Comparison of ENCODE assay signal across 19 cellular contexts in genomic region chr12:56804169-56804568, GRCh38. TPM values are rescaled to one million over a fixed set of nuclear protein-coding genes. Genes with fewer than 3 reads are reported as not detected.
DNase-seq lines count a peak whose midpoint lies in the region; FAIRE-seq and TF ChIP-seq lines count a peak whose summit lies in the region.
"Had no signal": no experiment of that assay in that cellular context is flagged by ENCODE, and none has a peak within 500 bp of the region (broad histone marks: within the 10 kb centered on the region; RNA-seq: fewer than 3 reads in every experiment).

No MANE protein-coding gene starts in this region.

- H3K27ac ChIP-seq in H1 (ENCODE audit: low read depth, low read length): no peak overlapping the region; the same call in 1 of the 2 replicates
- peak overlapping the region in 1 of 2 donors; percentile 61 for H3K27ac ChIP-seq in liver (ENCODE audit: low read depth in 1 of 2, low read length in 2 of 2)
- peak overlapping the region in 3 of 4 donors; percentile 7 to 41 (median 36) for H3K27ac ChIP-seq in transverse colon
- no peak overlapping the region for H3K27ac ChIP-seq in hepatocyte
- H3K27ac ChIP-seq: Peyer's patch, SJSA1 had no signal

- intact Hi-C loops in activated naive CD4-positive, alpha-beta T cell treated with anti-CD3 and anti-CD28 coated beads for 36 hours (cut with micrococcal nuclease): no loop called here
- intact Hi-C loops in transverse colon (cut with DNase I; ENCODE audit: low total_unique reads): no loop called here

- no peak overlapping the region for H3K14ac ChIP-seq in H1 (ENCODE audit: insufficient read length)

- H3K79me2 ChIP-seq in H1 (ENCODE audit: control insufficient read depth in 1 of 2, insufficient read depth in 2 of 2, low read length in 2 of 2) (no peaks in the 10 kb centered on the region), hepatocyte (no peaks in the 10 kb centered on the region)

- no peak overlapping the region for H3K4me3 Mint-ChIP-seq in activated naive CD4-positive, alpha-beta T cell treated with anti-CD3 and anti-CD28 coated beads for 36 hours
- H3K4me3 Mint-ChIP-seq: B cell had no signal

- no peak overlapping the region for H3K4me3 ChIP-seq in H1 (ENCODE audit: extremely low read depth in 1 of 4, insufficient read depth in 2 of 4, low read depth in 3 of 4, low read length in 4 of 4)
- H3K4me3 ChIP-seq in liver (ENCODE audit: low read depth in 1 of 3, low read length in 3 of 3): no peak overlapping the region
- H3K4me3 ChIP-seq in transverse colon: no peak overlapping the region
- no peak overlapping the region for H3K4me3 ChIP-seq in hepatocyte
- H3K4me3 ChIP-seq: HAP-1, Peyer's patch, SJSA1 had no signal

- H3K36me3 Mint-ChIP-seq in activated naive CD4-positive, alpha-beta T cell treated with anti-CD3 and anti-CD28 coated beads for 36 hours (ENCODE audit: low read depth): peaks cover 3% of the 10 kb centered on the region

- H2BK5ac ChIP-seq in H1 (ENCODE audit: low read depth, low read length): no peak overlapping the region

- FAIRE-seq in H1 (lab: Jason Lieb, UNC): no peak

- H3K27ac Mint-ChIP-seq in activated naive CD4-positive, alpha-beta T cell treated with anti-CD3 and anti-CD28 coated beads for 36 hours: no peak overlapping the region
- H3K27ac Mint-ChIP-seq: B cell had no signal

- no peak overlapping the region for H3K4ac ChIP-seq in H1 (replicated peaks; ENCODE audit: insufficient read length, low read depth, low read length)

- TF ChIP-seq EP300 in H1 (IDR thresholded peaks at IDR 0.05; ENCODE audit: borderline replicate concordance in 1 of 2, low read depth in 2 of 2, low read length in 2 of 2) (no peak), transverse colon (IDR thresholded peaks at IDR 0.05; ENCODE audit: low read depth) (no peak)

- peak; percentile 20 for DNase-seq in activated naive CD4-positive, alpha-beta T cell treated with anti-CD3 and anti-CD28 coated beads for 36 hours
- no peak for DNase-seq in activated naive CD4-positive, alpha-beta T cell treated with Interleukin-2 at 50 U/mL for 16 hours
- no peak for DNase-seq in H1 (ENCODE audit: low read depth in 1 of 2, low spot score in 2 of 2)
- no peak for DNase-seq in transverse colon
- no peak for DNase-seq in NCI-H526 treated with DMSO at 0.1 percent for 48 hours (lab: John Stamatoyannopoulos, UW)
- DNase-seq in hepatocyte (ENCODE audit: low spot score): no peak
- DNase-seq in DMS 273 treated with DMSO at 0.1 percent for 48 hours (lab: John Stamatoyannopoulos, UW): no peak
- DNase-seq: 8988T, DND-41, KBM-7, NCI-H1436, NCI-H2029, NCI-H2171, NCI-H526, Peyer's patch had no signal

- no peak overlapping the region for H3K56ac ChIP-seq in H1 (replicated peaks; ENCODE audit: insufficient read length, low read depth, low read length)

- H3K9me3 ChIP-seq in H1 (ENCODE audit: insufficient read depth in 2 of 2, low read depth in 1 of 2, low read length in 1 of 2) (peaks cover 11 to 15% of the 10 kb centered on the region in 2 experiments), liver (ENCODE audit: control insufficient read depth in 4 of 4, low read length in 3 of 4) (no peaks in the 10 kb centered on the region), transverse colon (peaks cover 3 to 6% of the 10 kb centered on the region in 2 donors), hepatocyte (ENCODE audit: low read depth) (no peaks in the 10 kb centered on the region)
- H3K9me3 ChIP-seq: SJSA1 had no signal

- no peaks in the 10 kb centered on the region for H3K27me3 ChIP-seq in H1 (replicated peaks in 1 of 4; ENCODE audit: control insufficient read depth in 3 of 4, extremely low read depth in 1 of 4, insufficient read depth in 3 of 4, low read length in 3 of 4)
- no peaks in the 10 kb centered on the region for H3K27me3 ChIP-seq in liver (ENCODE audit: control insufficient read depth in 4 of 4, insufficient read depth in 4 of 4, low read length in 3 of 4)
- no peaks in the 10 kb centered on the region for H3K27me3 ChIP-seq in transverse colon
- H3K27me3 ChIP-seq in hepatocyte: no peaks in the 10 kb centered on the region
- H3K27me3 ChIP-seq: Peyer's patch, SJSA1 had no signal

- H4K5ac ChIP-seq in H1 (ENCODE audit: insufficient read length, low read depth, low read length): no peak overlapping the region

- H3K4me2 ChIP-seq in H1 (ENCODE audit: insufficient read depth in 1 of 2, low read depth in 2 of 2, low read length in 2 of 2): no peak overlapping the region
- H3K4me2 ChIP-seq in hepatocyte: no peak overlapping the region

- H3K79me1 ChIP-seq in H1 (ENCODE audit: low read depth, low read length): no peaks in the 10 kb centered on the region

- H3K36me3 ChIP-seq in H1 (ENCODE audit: control insufficient read depth in 2 of 4, insufficient read depth in 4 of 4, low read length in 3 of 4) (no peaks in the 10 kb centered on the region), liver (ENCODE audit: control insufficient read depth in 4 of 4, insufficient read depth in 3 of 4, low read depth in 1 of 4, low read length in 3 of 4) (no peaks in the 10 kb centered on the region), transverse colon (no peaks in the 10 kb centered on the region), hepatocyte (replicated peaks; ENCODE audit: insufficient read depth, low read depth) (no peaks in the 10 kb centered on the region)
- H3K36me3 ChIP-seq: HAP-1, Peyer's patch, SJSA1 had no signal

- H3K4me1 ChIP-seq in H1 (replicated peaks in 1 of 4; ENCODE audit: control insufficient read depth in 3 of 4, insufficient read depth in 4 of 4, low read length in 3 of 4) (no peaks in the 10 kb centered on the region; a peak in 1 of 7 replicates), liver (ENCODE audit: control insufficient read depth in 4 of 4, insufficient read depth in 4 of 4, low read length in 3 of 4) (peaks cover 13 to 42% (median 24%) of the 10 kb centered on the region in 4 donors), transverse colon (no peaks in the 10 kb centered on the region), hepatocyte (ENCODE audit: insufficient read depth) (no peaks in the 10 kb centered on the region)
- H3K4me1 ChIP-seq: HAP-1, Peyer's patch, SJSA1 had no signal

- peaks cover 7% of the 10 kb centered on the region for H3K9me3 Mint-ChIP-seq in activated naive CD4-positive, alpha-beta T cell treated with anti-CD3 and anti-CD28 coated beads for 36 hours

- H3K23me2 ChIP-seq in H1 (ENCODE audit: low read depth, low read length): no peaks in the 10 kb centered on the region

- H2BK120ac ChIP-seq in H1 (replicated peaks; ENCODE audit: low read depth, low read length): no peak overlapping the region

- H3K9ac ChIP-seq in H1 (replicated peaks in 1 of 4; ENCODE audit: extremely low read depth in 1 of 4, low read depth in 3 of 4, low read length in 3 of 4): no peak overlapping the region
- no peak overlapping the region for H3K9ac ChIP-seq in liver (ENCODE audit: low read depth in 1 of 2, low read length in 2 of 2)

- no peaks in the 10 kb centered on the region for H3K4me1 Mint-ChIP-seq in activated naive CD4-positive, alpha-beta T cell treated with anti-CD3 and anti-CD28 coated beads for 36 hours (ENCODE audit: low read depth)
- H3K4me1 Mint-ChIP-seq: B cell had no signal

- H2BK20ac ChIP-seq in H1 (ENCODE audit: low read length): no peak overlapping the region

- no peak for TF ChIP-seq CTCF in H1 (IDR thresholded peaks at IDR 0.05; ENCODE audit: control extremely low read depth in 1 of 3, insufficient read depth in 1 of 3, low read depth in 1 of 3, low read length in 3 of 3)
- TF ChIP-seq CTCF in liver (IDR thresholded peaks at IDR 0.05; ENCODE audit: low read depth, low read length, missing input control): no peak
- no peak for TF ChIP-seq CTCF in transverse colon (IDR thresholded peaks at IDR 0.05)
- no peak for TF ChIP-seq CTCF in hepatocyte (IDR thresholded peaks at IDR 0.05; ENCODE audit: poor library complexity)

- H3K9me2 ChIP-seq in hepatocyte (replicated peaks; ENCODE audit: insufficient read depth): no peaks in the 10 kb centered on the region

- in situ Hi-C loops in transverse colon (cut with MboI; ENCODE audit: low pct_ligation_motif_present in 1 of 4, low pct_unique_long_range_greater_than_20kb in 1 of 4, low sequenced_read_pairs in 3 of 4): no loop called here

- H2BK12ac ChIP-seq in H1 (ENCODE audit: low read depth, low read length): no peak overlapping the region

- TF ChIP-seq RAD21 in H1 (IDR thresholded peaks at IDR 0.05 in 1 of 2, conservative IDR thresholded peaks at IDR 0.05 in 1 of 2; ENCODE audit: low read depth in 2 of 2, low read length in 2 of 2): no peak; a peak in 1 of 4 replicates
- peak; percentile 10 to 35 for TF ChIP-seq RAD21 in liver (IDR thresholded peaks at IDR 0.05)

- no peak for TF ChIP-seq POLR2A in H1 (IDR thresholded peaks at IDR 0.05; ENCODE audit: control extremely low read depth in 1 of 2, low read depth in 2 of 2, low read length in 2 of 2)
- TF ChIP-seq POLR2A in transverse colon (IDR thresholded peaks at IDR 0.05): no peak

- POLR2A ChIA-PET in H1 (lab: Charles Lee; ENCODE audit: partially characterized antibody): no interaction called here

- no peak overlapping the region for H3K23ac ChIP-seq in H1 (ENCODE audit: insufficient read length)

- H4K91ac ChIP-seq in H1 (replicated peaks; ENCODE audit: insufficient read length, low read length): no peak overlapping the region

- H2BK15ac ChIP-seq in H1 (ENCODE audit: low read length): no peak overlapping the region

- H2AFZ ChIP-seq in H1 (ENCODE audit: low read length) (0 out of 2 replicates have a peak overlapping the region, but pooled peaks have one; percentile 35), hepatocyte (no peak overlapping the region)

- no peak overlapping the region for H2AK5ac ChIP-seq in H1 (ENCODE audit: low read depth, low read length)

- H3K27me3 Mint-ChIP-seq in activated naive CD4-positive, alpha-beta T cell treated with anti-CD3 and anti-CD28 coated beads for 36 hours (ENCODE audit: low read depth): no peaks in the 10 kb centered on the region
- H3K27me3 Mint-ChIP-seq: B cell had no signal

- H4K20me1 ChIP-seq in H1 (replicated peaks in 1 of 2; ENCODE audit: control insufficient read depth in 1 of 2, insufficient read depth in 2 of 2, low read length in 2 of 2) (no peaks in the 10 kb centered on the region), hepatocyte (ENCODE audit: insufficient read depth, poor library complexity, severe bottlenecking) (no peaks in the 10 kb centered on the region)

- CTCF ChIA-PET in activated naive CD4-positive, alpha-beta T cell treated with anti-CD3 and anti-CD28 coated beads for 36 hours (lab: Charles Lee): interaction anchor here (0.6 kb wide), 1 partner anchor 8 kb away, joined by 3 read pairs; no protein-coding TSS in a partner anchor
- CTCF ChIA-PET in H1 (lab: Charles Lee; ENCODE audit: partially characterized antibody): interaction anchor here (0.7 to 2.2 kb wide), 6 partner anchors 13 to 309 kb away, joined by 3 to 11 read pairs (median 5); partner anchors contain the start of gene HSD17B6

- H3K18ac ChIP-seq in H1 (ENCODE audit: extremely low read depth, low read length): no peak overlapping the region

- no peak overlapping the region for H4K8ac ChIP-seq in H1 (ENCODE audit: extremely low read depth, insufficient read depth, low read length)

RNA-seq across cellular contexts. Expression of gene HSD17B6, which starts 41.0 kb away (rescaled TPM):
- total RNA-seq in activated naive CD4-positive, alpha-beta T cell treated with anti-CD3 and anti-CD28 coated beads for 36 hours: 1 to 10 TPM; 3.5 to 3.7 TPM
- total RNA-seq in H1 (2021; fragmentation: NEBNext Ultra II Directional; extraction: Animal tissue kit (Norgen Biotek cat#: 25700)): 4.2 and 4.9 TPM in 2 replicates
- polyA plus RNA-seq in H1 (2011; rRNA removed) (2.2 and 4.1 TPM in 2 replicates), liver (100 to 1,000 TPM; 662 to 748 TPM), hepatocyte (1.1 and 3.0 TPM in 2 replicates)
- 4.7 TPM for polyA plus RNA-seq in H1 (2011; cell fraction: cytosol; rRNA removed)
- 2.5 TPM for polyA plus RNA-seq in H1 (2011; cell fraction: nucleus; rRNA removed)
- polyA plus RNA-seq in H1 (2012, experiment 1 of 2): 4.0 to 6.3 TPM (median 4.3 TPM) in 4 replicates
- polyA plus RNA-seq in H1 (2012, experiment 2 of 2): 1.0 TPM
- 5.2 TPM for polyA plus RNA-seq in H1 (2013, experiment 1 of 2)
- 4.0 TPM for polyA plus RNA-seq in H1 (2013, experiment 2 of 2)
- polyA minus RNA-seq in H1 (2011; rRNA and poly(A)+ RNA removed): 4.4 and 8.1 TPM in 2 replicates
- polyA minus RNA-seq in H1 (2011; cell fraction: cytosol; rRNA and poly(A)+ RNA removed): 2.3 TPM
- 2.2 TPM for polyA minus RNA-seq in H1 (2011; cell fraction: nucleus; rRNA and poly(A)+ RNA removed)
- total RNA-seq in liver (1,000 to 10,000 TPM in 1 of 2 donors, 1 to 10 TPM in 1; 3.0 to 1,013 TPM), transverse colon (1 to 10 TPM in 3 of 4 donors, not detected in 1; 1.8 to 6.5 (median 5.3) TPM), hepatocyte (2.7 and 3.4 TPM in 2 replicates)

RNA-seq across cellular contexts. Expression of gene PRIM1, which starts 52.0 kb away (rescaled TPM):
- 10 to 100 TPM; 74.9 to 75.0 TPM for total RNA-seq in activated naive CD4-positive, alpha-beta T cell treated with anti-CD3 and anti-CD28 coated beads for 36 hours
- 52.4 and 57.9 TPM in 2 replicates for total RNA-seq in H1 (2021; fragmentation: NEBNext Ultra II Directional; extraction: Animal tissue kit (Norgen Biotek cat#: 25700))
- polyA plus RNA-seq in H1 (2011; rRNA removed): 38.6 and 61.9 TPM in 2 replicates
- 52.7 TPM for polyA plus RNA-seq in H1 (2011; cell fraction: cytosol; rRNA removed)
- 17.3 TPM for polyA plus RNA-seq in H1 (2011; cell fraction: nucleus; rRNA removed)
- polyA plus RNA-seq in H1 (2012, experiment 1 of 2): 42.6 to 56.6 TPM (median 47.7 TPM) in 4 replicates
- polyA plus RNA-seq in H1 (2012, experiment 2 of 2): 14.2 TPM
- polyA plus RNA-seq in H1 (2013, experiment 1 of 2): 52.6 TPM
- 53.4 TPM for polyA plus RNA-seq in H1 (2013, experiment 2 of 2)
- 50.7 and 84.2 TPM in 2 replicates for polyA minus RNA-seq in H1 (2011; rRNA and poly(A)+ RNA removed)
- 28.2 TPM for polyA minus RNA-seq in H1 (2011; cell fraction: cytosol; rRNA and poly(A)+ RNA removed)
- polyA minus RNA-seq in H1 (2011; cell fraction: nucleus; rRNA and poly(A)+ RNA removed): 54.4 TPM
- 10 to 100 TPM in 1 of 2 donors, 1 to 10 TPM in 1; 7.2 to 24.8 TPM for total RNA-seq in liver
- 1 to 10 TPM; 2.7 to 3.7 TPM for polyA plus RNA-seq in liver
- 10 to 100 TPM in 1 of 4 donors, 1 to 10 TPM in 2, not detected in 1; 1.4 to 10.6 (median 5.6) TPM for total RNA-seq in transverse colon
- 6.8 and 14.0 TPM in 2 replicates for total RNA-seq in hepatocyte
- 5.9 and 6.5 TPM in 2 replicates for polyA plus RNA-seq in hepatocyte

Comparison
In these comparisons a context has a peak if more than half of its experiments do, and no peak if none do; other contexts are left out.
1. H3K27ac ChIP-seq: peak in transverse colon (3 of 4); none in H1 (single experiment) and hepatocyte (single experiment).